Comparison of ENCODE assay signal across 25 cellular contexts in genomic region chr4:141155586-141155985, GRCh38. TPM values are rescaled to one million over a fixed set of nuclear protein-coding genes. Genes with fewer than 3 reads are reported as not detected.
DNase-seq lines count a peak whose midpoint lies in the region; ATAC-seq and TF ChIP-seq lines count a peak whose summit lies in the region.
"Had no signal": no experiment of that assay in that cellular context is flagged by ENCODE, and none has a peak within 500 bp of the region (broad histone marks: within the 10 kb centered on the region; RNA-seq: fewer than 3 reads in every experiment).

No MANE protein-coding gene starts in this region.

- no peak overlapping the region for H2AFZ ChIP-seq in mammary epithelial cell (ENCODE audit: low read depth, low read length)
- no peak overlapping the region for H2AFZ ChIP-seq in PC-3 (ENCODE audit: low read length)
- H2AFZ ChIP-seq: GM23338 had no signal

- TF ChIP-seq CTCF in mammary epithelial cell (conservative IDR thresholded peaks at IDR 0.05 in 1 of 2, IDR thresholded peaks at IDR 0.05 in 1 of 2; ENCODE audit: extremely low read depth in 1 of 2, insufficient read depth in 1 of 2, low read depth in 1 of 2, low read length in 2 of 2): no peak
- no peak for TF ChIP-seq CTCF in breast epithelium (IDR thresholded peaks at IDR 0.05)
- TF ChIP-seq CTCF in PC-3 (conservative IDR thresholded peaks at IDR 0.05; ENCODE audit: low read depth, low read length): no peak
- no peak for TF ChIP-seq CTCF in vagina (IDR thresholded peaks at IDR 0.05)

- CTCF ChIA-PET in mammary epithelial cell (lab: Charles Lee; ENCODE audit: low non-redundant PET) (no interaction called here), PC-3 (lab: Charles Lee) (no interaction called here)

- no peak overlapping the region for H3K23ac ChIP-seq in mesendoderm (ENCODE audit: low read length)

- TF ChIP-seq POLR2A in breast epithelium (IDR thresholded peaks at IDR 0.05) (no peak), vagina (IDR thresholded peaks at IDR 0.05) (no peak)

- H3K18ac ChIP-seq in mesendoderm (ENCODE audit: low read length): no peak overlapping the region

- no peaks in the 10 kb centered on the region for H3K79me1 ChIP-seq in mesendoderm (ENCODE audit: low read length)

- H3K27ac ChIP-seq in mammary epithelial cell (ENCODE audit: insufficient read depth, low read depth, low read length): no peak overlapping the region
- H3K27ac ChIP-seq in breast epithelium: no peak overlapping the region
- no peak overlapping the region for H3K27ac ChIP-seq in mesendoderm (ENCODE audit: low read depth, low read length)
- H3K27ac ChIP-seq in PC-3 (ENCODE audit: low read length): no peak overlapping the region
- H3K27ac ChIP-seq in vagina: no peak overlapping the region
- H3K27ac ChIP-seq: ascending aorta, HL-60, testis had no signal

- H3K4me2 ChIP-seq in mammary epithelial cell (ENCODE audit: insufficient read depth, low read depth, low read length) (no peak overlapping the region), mesendoderm (ENCODE audit: low read length) (no peak overlapping the region), PC-3 (ENCODE audit: low read length) (no peak overlapping the region)
- H3K4me2 ChIP-seq: GM23338, SK-N-SH had no signal

- ATAC-seq in PC-3: no peak
- ATAC-seq: GM23338; stimulated activated naive CD8-positive, alpha-beta T cell treated with anti-CD3 and anti-CD28 coated beads, Interleukin-15, Interleukin-2, amounts not matched to agents 100 U/mL and 50 U/mL, for 24 hours; T-helper 17 cell had no signal

- dilution Hi-C loops in mammary epithelial cell (cut with HindIII; ENCODE audit: low sequenced_read_pairs): no loop called here

- H2BK120ac ChIP-seq in mesendoderm (ENCODE audit: low read depth, low read length): no peak overlapping the region

- H4K20me1 ChIP-seq in mammary epithelial cell (ENCODE audit: insufficient read depth, low read length) (no peaks in the 10 kb centered on the region), PC-3 (ENCODE audit: low read length) (no peaks in the 10 kb centered on the region)

- H2BK15ac ChIP-seq in mesendoderm (replicated peaks; ENCODE audit: low read depth): no peak overlapping the region

- WGBS in mammary epithelial cell (ENCODE audit: low coverage, missing lambda C conversion rate): 74% methylated on average over 4 of the region's 4 CpGs
- WGBS in mesendoderm (ENCODE audit: extremely low coverage, insufficient coverage, low lambda C conversion rate): no CpG with 5 or more reads among the region's 4 CpGs

- peak; percentile 5 for DNase-seq in mammary epithelial cell
- DNase-seq in breast epithelium (ENCODE audit: low spot score in 2 of 2): no peak
- DNase-seq in astrocyte of the hippocampus (ENCODE audit: low read depth, low spot score): peak; percentile 95
- peak; percentile 11 for DNase-seq in mesendoderm
- DNase-seq in PC-3: no peak
- DNase-seq in RKO (ENCODE audit: low spot score): no peak
- DNase-seq in activated T-cell treated with anti-CD3 and anti-CD28 coated beads, Interleukin-2, amount 50 U/mL, for 1 hour: no peak
- DNase-seq in vagina (ENCODE audit: extremely low spot score in 2 of 2): no peak
- DNase-seq: 8988T; activated CD4-positive, alpha-beta memory T cell treated with anti-CD3 and anti-CD28 coated beads, Interleukin-2, amount 10 ng/mL, durations not matched to agents 7 days and 5 days; activated CD4-positive, CD25-positive, alpha-beta regulatory T cell treated with anti-CD3 and anti-CD28 coated beads, Interleukin-2, amount 50 U/mL, for 72 hours; activated CD8-positive, alpha-beta memory T cell treated with anti-CD3 and anti-CD28 coated beads, Interleukin-2, amount 50 U/mL, for 48 hours; activated effector memory CD4-positive, alpha-beta T cell treated with Interleukin-2 at 50 U/mL for 16 hours; CD4-positive, alpha-beta memory T cell; HFFc6; NCI-H1105; NCI-H2029 treated with DMSO at 0.1 percent for 48 hours; NCI-H446; SK-N-SH; stimulated activated naive CD8-positive, alpha-beta T cell treated with anti-CD3 and anti-CD28 coated beads, Interleukin-15, Interleukin-2, amounts not matched to agents 100 U/mL and 50 U/mL, for 24 hours; T-helper 17 cell; testis had no signal

- in situ Hi-C loops in mammary epithelial cell (cut with MboI; ENCODE audit: low sequenced_read_pairs in 2 of 2): no loop called here

- H3K9me3 ChIP-seq in mammary epithelial cell (replicated peaks; ENCODE audit: insufficient read depth, low read length) (no peaks in the 10 kb centered on the region), breast epithelium (no peaks in the 10 kb centered on the region), PC-3 (ENCODE audit: low read length) (no peaks in the 10 kb centered on the region), vagina (no peaks in the 10 kb centered on the region)
- H3K9me3 ChIP-seq: ascending aorta, SK-N-SH, testis had no signal

- POLR2A ChIA-PET in PC-3 (lab: Charles Lee; ENCODE audit: unreplicated experiment): no interaction called here

- H3K4me3 ChIP-seq in mammary epithelial cell (replicated peaks in 1 of 3; ENCODE audit: insufficient read depth in 1 of 3, low read depth in 2 of 3, low read length in 3 of 3) (no peak overlapping the region), breast epithelium (no peak overlapping the region), mesendoderm (ENCODE audit: low read length) (no peak overlapping the region), PC-3 (ENCODE audit: low read length) (no peak overlapping the region), vagina (no peak overlapping the region)
- H3K4me3 ChIP-seq: ascending aorta, GM23338, testis had no signal

- no peak overlapping the region for H2AK5ac ChIP-seq in mesendoderm (ENCODE audit: low read length)

- no peaks in the 10 kb centered on the region for H3K9me2 ChIP-seq in PC-3 (replicated peaks; ENCODE audit: low read length)
- H3K9me2 ChIP-seq: SK-N-SH had no signal

- no peak overlapping the region for H4K8ac ChIP-seq in mesendoderm (ENCODE audit: low read depth, low read length)

- H3K9ac ChIP-seq in mammary epithelial cell (ENCODE audit: insufficient read depth, low read length): no peak overlapping the region
- no peak overlapping the region for H3K9ac ChIP-seq in mesendoderm (ENCODE audit: low read length)
- H3K9ac ChIP-seq in PC-3 (ENCODE audit: low read length): no peak overlapping the region
- H3K9ac ChIP-seq: SK-N-SH had no signal

- H3K4me1 ChIP-seq in mammary epithelial cell (ENCODE audit: insufficient read depth, low read length) (no peaks in the 10 kb centered on the region), breast epithelium (no peaks in the 10 kb centered on the region), mesendoderm (ENCODE audit: control insufficient read depth, low read depth, low read length) (no peaks in the 10 kb centered on the region), PC-3 (ENCODE audit: insufficient read depth, low read length) (no peaks in the 10 kb centered on the region), vagina (no peaks in the 10 kb centered on the region)
- H3K4me1 ChIP-seq: ascending aorta had no signal

- no TSS peak for BruUV-seq in mammary epithelial cell (replicated peaks; lab: Mats Ljungman, UMichigan)
- no TSS peak for BruUV-seq in PC-3 (replicated peaks; lab: Mats Ljungman, UMichigan)

- H3K36me3 ChIP-seq in mammary epithelial cell (ENCODE audit: insufficient read depth, low read length) (no peaks in the 10 kb centered on the region), breast epithelium (no peaks in the 10 kb centered on the region), mesendoderm (ENCODE audit: control insufficient read depth, insufficient read depth, low read length) (no peaks in the 10 kb centered on the region), PC-3 (ENCODE audit: low read depth, low read length) (no peaks in the 10 kb centered on the region), vagina (no peaks in the 10 kb centered on the region)
- H3K36me3 ChIP-seq: ascending aorta had no signal

- no peak overlapping the region for H3K4ac ChIP-seq in mesendoderm (ENCODE audit: low read depth, low read length)

- H3K79me2 ChIP-seq in mammary epithelial cell (ENCODE audit: insufficient read depth, low read length): no peaks in the 10 kb centered on the region
- no peaks in the 10 kb centered on the region for H3K79me2 ChIP-seq in mesendoderm (ENCODE audit: control insufficient read depth, insufficient read depth, low read length)
- H3K79me2 ChIP-seq in PC-3 (ENCODE audit: low read length): no peaks in the 10 kb centered on the region

- no peaks in the 10 kb centered on the region for H3F3A ChIP-seq in PC-3 (ENCODE audit: low read length, unreplicated experiment)

- H3K27me3 ChIP-seq in mammary epithelial cell (ENCODE audit: insufficient read depth, low read length) (no peaks in the 10 kb centered on the region), breast epithelium (no peaks in the 10 kb centered on the region), mesendoderm (ENCODE audit: insufficient read depth, low read length, poor library complexity) (no peaks in the 10 kb centered on the region), PC-3 (ENCODE audit: low read length) (0 out of 2 replicates have a peak, but pooled peaks cover 7% of the 10 kb centered on the region), vagina (no peaks in the 10 kb centered on the region)
- H3K27me3 ChIP-seq: ascending aorta, testis had no signal

- no peak overlapping the region for H2BK5ac ChIP-seq in mesendoderm (ENCODE audit: low read length)

- H3K56ac ChIP-seq in mesendoderm (ENCODE audit: low read length): no peak overlapping the region

- no peak overlapping the region for H4K5ac ChIP-seq in mesendoderm (ENCODE audit: low read length)

- intact Hi-C loops in mammary epithelial cell (cut with micrococcal nuclease): loop anchor here (5.0 kb wide), 1 partner anchor 942 kb away; no protein-coding TSS in a partner anchor
- intact Hi-C loops in breast epithelium (cut with DNase I; ENCODE audit: low total_unique reads): no loop called here
- intact Hi-C loops in PC-3 (cut with micrococcal nuclease): loop anchor here (5.0 to 10.0 kb wide), 4 partner anchors 152 to 1929 kb away; no protein-coding TSS in a partner anchor
- intact Hi-C loops in vagina (cut with DNase I): no loop called here

RNA-seq across cellular contexts. Expression of gene RNF150, which starts 22.3 kb away (rescaled TPM):
- total RNA-seq in mammary epithelial cell (1 to 10 TPM in 1 of 2 donors, not detected in 1; 5.0 TPM), breast epithelium (10 to 100 TPM in 2 of 3 donors, 1 to 10 TPM in 1; 5.6 to 19.7 (median 14.8) TPM), PC-3 (2014; rRNA removed) (0.55 and 0.58 TPM in 2 replicates), vagina (9.1 TPM)
- 0.01 TPM for polyA plus RNA-seq in mammary epithelial cell
- not detected for polyA minus RNA-seq in mammary epithelial cell
- polyA plus RNA-seq in mesendoderm (2013, experiment 1 of 2): 2.5 TPM
- polyA plus RNA-seq in mesendoderm (2013, experiment 2 of 2): 2.5 TPM
- total RNA-seq: activated CD4-positive, alpha-beta memory T cell treated with anti-CD3 and anti-CD28 coated beads, Interleukin-2, amount 10 ng/mL, durations not matched to agents 7 days and 5 days; CD4-positive, alpha-beta memory T cell; T-helper 17 cell had no signal
- polyA plus RNA-seq: CD4-positive, alpha-beta memory T cell had no signal

Comparison
In these comparisons a context has a peak if more than half of its experiments do, and no peak if none do; other contexts are left out.
1. DNase-seq: peak in mammary epithelial cell (single experiment), astrocyte of the hippocampus (single experiment) and mesendoderm (single experiment); none in breast epithelium (0 of 2), PC-3 (single experiment), RKO (single experiment), activated T-cell treated with anti-CD3 and anti-CD28 coated beads, Interleukin-2, amount 50 U/mL, for 1 hour (single experiment) and vagina (0 of 2).
2. intact Hi-C loops: an anchor here in mammary epithelial cell (5.0 kb wide) and PC-3 (5.0 to 10.0 kb wide); none called in breast epithelium and vagina.